In genomic region chr10:28366943-28367342, GRCh38 we compare ENCODE assay signal across 16 cellular contexts.
DNase-seq lines count a peak whose midpoint lies in the region; ATAC-seq and TF ChIP-seq lines count a peak whose summit lies in the region.
"Had no signal": no experiment of that assay in that cellular context is flagged by ENCODE, and none has a peak within 500 bp of the region (broad histone marks: within the 10 kb centered on the region; RNA-seq: fewer than 3 reads in every experiment).

No MANE protein-coding gene starts in this region.

- no peak overlapping the region for H3K4me3 Mint-ChIP-seq in T-helper 2 cell treated with Interferon-gamma antibody and Interleukin-4, amounts not matched to agents 5 μg/mL and 100 μg/mL, for 36 hours
- no peak overlapping the region for H3K4me3 Mint-ChIP-seq in activated CD8-positive, alpha-beta T cell treated with anti-CD3 and anti-CD28 coated beads for 36 hours
- H3K4me3 Mint-ChIP-seq: mesothelial cell of epicardium had no signal

- H3K18ac ChIP-seq in mesendoderm (ENCODE audit: low read length) = no peak overlapping the region

- H3K9me3 Mint-ChIP-seq in T-helper 2 cell treated with Interferon-gamma antibody and Interleukin-4, amounts not matched to agents 5 μg/mL and 100 μg/mL, for 36 hours = peaks cover 14% of the 10 kb centered on the region
- peaks cover 3% of the 10 kb centered on the region for H3K9me3 Mint-ChIP-seq in activated CD8-positive, alpha-beta T cell treated with anti-CD3 and anti-CD28 coated beads for 36 hours
- H3K9me3 Mint-ChIP-seq: activated T-helper 2 cell treated with anti-CD3 and anti-CD28 coated beads, Interferon-gamma antibody, Interleukin-2, Interleukin-4, amounts not matched to agents 10 μg/mL and 5 μg/mL and 100 μg/mL, durations not matched to agents 14 hours and 24 hours and 36 hours; mesothelial cell of epicardium had no signal

- H3K27ac Mint-ChIP-seq in T-helper 2 cell treated with Interferon-gamma antibody and Interleukin-4, amounts not matched to agents 5 μg/mL and 100 μg/mL, for 36 hours = peak overlapping the region; percentile 95
- peak overlapping the region; percentile 91 for H3K27ac Mint-ChIP-seq in activated CD8-positive, alpha-beta T cell treated with anti-CD3 and anti-CD28 coated beads for 36 hours
- H3K27ac Mint-ChIP-seq: mesothelial cell of epicardium had no signal

- no peaks in the 10 kb centered on the region for H3K27me3 Mint-ChIP-seq in T-helper 2 cell treated with Interferon-gamma antibody and Interleukin-4, amounts not matched to agents 5 μg/mL and 100 μg/mL, for 36 hours (ENCODE audit: low read depth)
- no peaks in the 10 kb centered on the region for H3K27me3 Mint-ChIP-seq in activated CD8-positive, alpha-beta T cell treated with anti-CD3 and anti-CD28 coated beads for 36 hours

- no peaks in the 10 kb centered on the region for H3K4me1 ChIP-seq in mesendoderm (ENCODE audit: control insufficient read depth, low read depth, low read length)
- H3K4me1 ChIP-seq: ascending aorta had no signal

- H3K27me3 ChIP-seq in mesendoderm (ENCODE audit: insufficient read depth, low read length, poor library complexity) = no peaks in the 10 kb centered on the region
- H3K27me3 ChIP-seq: ascending aorta, transverse colon had no signal

- H2AK5ac ChIP-seq in mesendoderm (ENCODE audit: low read length) = no peak overlapping the region

- no peak overlapping the region for H3K23ac ChIP-seq in mesendoderm (ENCODE audit: low read length)

- intact Hi-C loops in activated CD8-positive, alpha-beta T cell treated with anti-CD3 and anti-CD28 coated beads for 36 hours (cut with micrococcal nuclease) = loop anchor here (5.0 kb wide), 1 partner anchor 65 kb away; the partner anchor contains the start of gene MPP7

- H3K79me2 ChIP-seq in mesendoderm (ENCODE audit: control insufficient read depth, insufficient read depth, low read length) = no peaks in the 10 kb centered on the region

- POLR2A ChIA-PET in activated CD8-positive, alpha-beta T cell treated with anti-CD3 and anti-CD28 coated beads for 36 hours (lab: Charles Lee) = interaction anchor here (0.5 to 2.4 kb wide), 4 partner anchors 35 to 347 kb away, joined by 3 to 7 read pairs (median 3); partner anchors contain the start of gene MPP7

- H2BK5ac ChIP-seq in mesendoderm (ENCODE audit: low read length) = no peak overlapping the region

- no peak overlapping the region for H4K5ac ChIP-seq in mesendoderm (ENCODE audit: low read length)

- ATAC-seq in activated CD8-positive, alpha-beta T cell treated with anti-CD3 and anti-CD28 coated beads for 36 hours = no peak

- H3K9ac ChIP-seq in mesendoderm (ENCODE audit: low read length) = no peak overlapping the region

- no peak overlapping the region for H3K4ac ChIP-seq in mesendoderm (ENCODE audit: low read depth, low read length)

- no peak overlapping the region for H4K8ac ChIP-seq in mesendoderm (ENCODE audit: low read depth, low read length)

- H3K36me3 Mint-ChIP-seq in T-helper 2 cell treated with Interferon-gamma antibody and Interleukin-4, amounts not matched to agents 5 μg/mL and 100 μg/mL, for 36 hours (ENCODE audit: low read depth) = peaks cover 4% of the 10 kb centered on the region
- peaks cover 4% of the 10 kb centered on the region for H3K36me3 Mint-ChIP-seq in activated CD8-positive, alpha-beta T cell treated with anti-CD3 and anti-CD28 coated beads for 36 hours (ENCODE audit: low read depth)
- H3K36me3 Mint-ChIP-seq: mesothelial cell of epicardium had no signal

- no peaks in the 10 kb centered on the region for H3K36me3 ChIP-seq in mesendoderm (ENCODE audit: control insufficient read depth, insufficient read depth, low read length)
- H3K36me3 ChIP-seq: ascending aorta, transverse colon had no signal

- H3K4me3 ChIP-seq in mesendoderm (ENCODE audit: low read length) = no peak overlapping the region
- H3K4me3 ChIP-seq: ascending aorta had no signal

- no peak overlapping the region for H2BK120ac ChIP-seq in mesendoderm (ENCODE audit: low read depth, low read length)

- H3K79me1 ChIP-seq in mesendoderm (ENCODE audit: low read length) = no peaks in the 10 kb centered on the region

- in situ Hi-C loops in G401 (cut with HindIII; ENCODE audit: low sequenced_read_pairs) = no loop called here

- CTCF ChIA-PET in activated CD8-positive, alpha-beta T cell treated with anti-CD3 and anti-CD28 coated beads for 36 hours (lab: Charles Lee) = interaction anchor here (0.9 to 4.1 kb wide), 9 partner anchors 14 to 116 kb away, joined by 3 to 62 read pairs (median 9); partner anchors contain the start of gene MPP7

- H3K56ac ChIP-seq in mesendoderm (ENCODE audit: low read length) = no peak overlapping the region

- no CpG with 5 or more reads among the region's 5 CpGs for WGBS in mesendoderm (ENCODE audit: extremely low coverage, insufficient coverage, low lambda C conversion rate)

- no peak overlapping the region for H2BK15ac ChIP-seq in mesendoderm (replicated peaks; ENCODE audit: low read depth)

- H3K4me2 ChIP-seq in mesendoderm (ENCODE audit: low read length) = no peak overlapping the region

- H3K4me1 Mint-ChIP-seq in T-helper 2 cell treated with Interferon-gamma antibody and Interleukin-4, amounts not matched to agents 5 μg/mL and 100 μg/mL, for 36 hours (ENCODE audit: low read depth) = peaks cover 34% of the 10 kb centered on the region
- peaks cover 34% of the 10 kb centered on the region for H3K4me1 Mint-ChIP-seq in activated CD8-positive, alpha-beta T cell treated with anti-CD3 and anti-CD28 coated beads for 36 hours (ENCODE audit: low read depth)

- H3K27ac ChIP-seq in mesendoderm (ENCODE audit: low read depth, low read length) = no peak overlapping the region
- H3K27ac ChIP-seq: ascending aorta, C4-2B had no signal

- no peak for DNase-seq in T-helper 2 cell treated with Interferon-gamma antibody and Interleukin-4, amounts not matched to agents 5 μg/mL and 100 μg/mL, for 36 hours (ENCODE audit: low spot score)
- DNase-seq in T-helper 2 cell (no peak), G401 (ENCODE audit: low spot score) (peak; percentile 59), mesendoderm (peak; percentile 58), islet precursor cell (no peak), Kasumi-1 (lab: John Stamatoyannopoulos, UW) (no peak)
- no peak for DNase-seq in activated CD8-positive, alpha-beta T cell treated with anti-CD3 and anti-CD28 coated beads for 36 hours
- DNase-seq in stimulated activated naive CD4-positive, alpha-beta T cell (lab: John Stamatoyannopoulos, UW) = no peak
- DNase-seq: 8988T, DND-41, NCI-H748 treated with DMSO at 0.1 percent for 48 hours, transverse colon had no signal

- no peak for TF ChIP-seq CTCF in activated CD8-positive, alpha-beta T cell treated with anti-CD3 and anti-CD28 coated beads for 36 hours (IDR thresholded peaks at IDR 0.05)

Comparison
In these comparisons a context has a peak if more than half of its experiments do, and no peak if none do; other contexts are left out.
1. DNase-seq: peak in G401 (single experiment) and mesendoderm (single experiment); none in T-helper 2 cell treated with Interferon-gamma antibody and Interleukin-4, amounts not matched to agents 5 μg/mL and 100 μg/mL, for 36 hours (single experiment), T-helper 2 cell (0 of 5), activated CD8-positive, alpha-beta T cell treated with anti-CD3 and anti-CD28 coated beads for 36 hours (single experiment), islet precursor cell (single experiment), Kasumi-1 (0 of 2) and stimulated activated naive CD4-positive, alpha-beta T cell (0 of 6).